In the genomic region with DNA sequence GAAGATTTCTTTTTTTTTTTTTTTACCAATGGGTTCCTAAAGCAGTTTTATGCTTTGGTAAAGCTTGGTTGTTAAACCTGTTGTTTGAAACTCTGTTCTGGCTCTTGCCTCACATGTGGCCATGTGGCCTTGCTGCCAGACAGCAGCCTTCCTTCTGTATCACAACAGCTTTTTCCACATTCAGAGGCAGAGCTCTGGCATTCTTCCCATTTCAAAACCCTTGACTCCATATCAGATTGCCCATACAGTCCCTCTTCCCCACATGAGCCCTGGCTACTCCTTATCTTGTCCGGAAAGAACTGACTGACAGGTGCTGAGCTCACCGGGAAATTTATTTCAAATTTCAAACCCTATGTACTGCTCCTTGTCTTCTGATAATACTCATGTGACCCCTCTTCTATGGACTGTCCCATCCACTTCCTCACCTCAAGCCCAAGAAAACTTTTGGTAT, we compare ENCODE assay signal across 1 cellular context.
A peak's percentile ranks its signal among the peaks of the same experiment; 100 is the strongest.
TF ChIP-seq lines count a peak whose summit lies in the region.

No MANE protein-coding gene starts in this region.

TF ChIP-seq in K562, 482 proteins besides CTCF, POLR2A, EP300 and RAD21 (continued from another document and continues in another):
- TF ChIP-seq RBM14 (IDR thresholded peaks at IDR 0.05; ENCODE audit: borderline replicate concordance, insufficient read depth, low read depth, low read length) (no peak), MED1 (CRISPR knock-in tag; IDR thresholded peaks at IDR 0.05; ENCODE audit: borderline replicate concordance) (no peak), ZNF12 (CRISPR knock-in tag; IDR thresholded peaks at IDR 0.05) (no peak), HDAC2 (IDR thresholded peaks at IDR 0.05) (peak; percentile 78), NEUROD1 (IDR thresholded peaks at IDR 0.05; ENCODE audit: borderline replicate concordance, low read depth, low read length, partially characterized antibody) (no peak), ZFP30 (CRISPR knock-in tag; IDR thresholded peaks at IDR 0.05; ENCODE audit: borderline replicate concordance) (no peak), NFIX (CRISPR knock-in tag; IDR thresholded peaks at IDR 0.05; ENCODE audit: low read depth) (peak; percentile 54; the same call in 1 of the 2 replicates), TFE3 (CRISPR knock-in tag; IDR thresholded peaks at IDR 0.05) (peak; percentile 39; the same call in 1 of the 2 replicates), BRCA1 (IDR thresholded peaks at IDR 0.05) (no peak), BRCA1 (CRISPR knock-in tag; IDR thresholded peaks at IDR 0.05) (no peak), ZKSCAN1 (IDR thresholded peaks at IDR 0.05; ENCODE audit: low read depth, low read length) (no peak), NCOA2 (IDR thresholded peaks at IDR 0.05; ENCODE audit: partially characterized antibody in 2 of 2) (no peak), SRSF1 (IDR thresholded peaks at IDR 0.05; ENCODE audit: low read depth, low read length) (no peak), MEF2A (IDR thresholded peaks at IDR 0.05; ENCODE audit: control insufficient read depth, low read depth, low read length) (no peak), ZNF398 (CRISPR knock-in tag; IDR thresholded peaks at IDR 0.05) (0 out of 2 replicates have a peak, but pooled peaks have one; percentile 23), DACH1 (IDR thresholded peaks at IDR 0.05; ENCODE audit: partially characterized antibody) (no peak), CBX1 (IDR thresholded peaks at IDR 0.05; ENCODE audit: low read depth) (no peak), ZNF551 (CRISPR knock-in tag; IDR thresholded peaks at IDR 0.05) (no peak), TCFL5 (CRISPR knock-in tag; conservative IDR thresholded peaks at IDR 0.05) (peak; percentile 46; the same call in 1 of the 2 replicates), ZBTB8A (IDR thresholded peaks at IDR 0.05; ENCODE audit: partially characterized antibody) (no peak), GATAD2A (IDR thresholded peaks at IDR 0.05) (0 out of 2 replicates have a peak, but pooled peaks have one; percentile 46), ZBTB33 (CRISPR knock-in tag; IDR thresholded peaks at IDR 0.05) (no peak), NFYB (IDR thresholded peaks at IDR 0.05; ENCODE audit: extremely low read depth, insufficient read length) (no peak), ZNF695 (CRISPR knock-in tag; IDR thresholded peaks at IDR 0.05) (no peak), ARID3B (CRISPR knock-in tag; IDR thresholded peaks at IDR 0.05; ENCODE audit: borderline replicate concordance) (no peak), HSF4 (CRISPR knock-in tag; IDR thresholded peaks at IDR 0.05; ENCODE audit: borderline replicate concordance) (no peak)
- TF ChIP-seq, protein P1, sequence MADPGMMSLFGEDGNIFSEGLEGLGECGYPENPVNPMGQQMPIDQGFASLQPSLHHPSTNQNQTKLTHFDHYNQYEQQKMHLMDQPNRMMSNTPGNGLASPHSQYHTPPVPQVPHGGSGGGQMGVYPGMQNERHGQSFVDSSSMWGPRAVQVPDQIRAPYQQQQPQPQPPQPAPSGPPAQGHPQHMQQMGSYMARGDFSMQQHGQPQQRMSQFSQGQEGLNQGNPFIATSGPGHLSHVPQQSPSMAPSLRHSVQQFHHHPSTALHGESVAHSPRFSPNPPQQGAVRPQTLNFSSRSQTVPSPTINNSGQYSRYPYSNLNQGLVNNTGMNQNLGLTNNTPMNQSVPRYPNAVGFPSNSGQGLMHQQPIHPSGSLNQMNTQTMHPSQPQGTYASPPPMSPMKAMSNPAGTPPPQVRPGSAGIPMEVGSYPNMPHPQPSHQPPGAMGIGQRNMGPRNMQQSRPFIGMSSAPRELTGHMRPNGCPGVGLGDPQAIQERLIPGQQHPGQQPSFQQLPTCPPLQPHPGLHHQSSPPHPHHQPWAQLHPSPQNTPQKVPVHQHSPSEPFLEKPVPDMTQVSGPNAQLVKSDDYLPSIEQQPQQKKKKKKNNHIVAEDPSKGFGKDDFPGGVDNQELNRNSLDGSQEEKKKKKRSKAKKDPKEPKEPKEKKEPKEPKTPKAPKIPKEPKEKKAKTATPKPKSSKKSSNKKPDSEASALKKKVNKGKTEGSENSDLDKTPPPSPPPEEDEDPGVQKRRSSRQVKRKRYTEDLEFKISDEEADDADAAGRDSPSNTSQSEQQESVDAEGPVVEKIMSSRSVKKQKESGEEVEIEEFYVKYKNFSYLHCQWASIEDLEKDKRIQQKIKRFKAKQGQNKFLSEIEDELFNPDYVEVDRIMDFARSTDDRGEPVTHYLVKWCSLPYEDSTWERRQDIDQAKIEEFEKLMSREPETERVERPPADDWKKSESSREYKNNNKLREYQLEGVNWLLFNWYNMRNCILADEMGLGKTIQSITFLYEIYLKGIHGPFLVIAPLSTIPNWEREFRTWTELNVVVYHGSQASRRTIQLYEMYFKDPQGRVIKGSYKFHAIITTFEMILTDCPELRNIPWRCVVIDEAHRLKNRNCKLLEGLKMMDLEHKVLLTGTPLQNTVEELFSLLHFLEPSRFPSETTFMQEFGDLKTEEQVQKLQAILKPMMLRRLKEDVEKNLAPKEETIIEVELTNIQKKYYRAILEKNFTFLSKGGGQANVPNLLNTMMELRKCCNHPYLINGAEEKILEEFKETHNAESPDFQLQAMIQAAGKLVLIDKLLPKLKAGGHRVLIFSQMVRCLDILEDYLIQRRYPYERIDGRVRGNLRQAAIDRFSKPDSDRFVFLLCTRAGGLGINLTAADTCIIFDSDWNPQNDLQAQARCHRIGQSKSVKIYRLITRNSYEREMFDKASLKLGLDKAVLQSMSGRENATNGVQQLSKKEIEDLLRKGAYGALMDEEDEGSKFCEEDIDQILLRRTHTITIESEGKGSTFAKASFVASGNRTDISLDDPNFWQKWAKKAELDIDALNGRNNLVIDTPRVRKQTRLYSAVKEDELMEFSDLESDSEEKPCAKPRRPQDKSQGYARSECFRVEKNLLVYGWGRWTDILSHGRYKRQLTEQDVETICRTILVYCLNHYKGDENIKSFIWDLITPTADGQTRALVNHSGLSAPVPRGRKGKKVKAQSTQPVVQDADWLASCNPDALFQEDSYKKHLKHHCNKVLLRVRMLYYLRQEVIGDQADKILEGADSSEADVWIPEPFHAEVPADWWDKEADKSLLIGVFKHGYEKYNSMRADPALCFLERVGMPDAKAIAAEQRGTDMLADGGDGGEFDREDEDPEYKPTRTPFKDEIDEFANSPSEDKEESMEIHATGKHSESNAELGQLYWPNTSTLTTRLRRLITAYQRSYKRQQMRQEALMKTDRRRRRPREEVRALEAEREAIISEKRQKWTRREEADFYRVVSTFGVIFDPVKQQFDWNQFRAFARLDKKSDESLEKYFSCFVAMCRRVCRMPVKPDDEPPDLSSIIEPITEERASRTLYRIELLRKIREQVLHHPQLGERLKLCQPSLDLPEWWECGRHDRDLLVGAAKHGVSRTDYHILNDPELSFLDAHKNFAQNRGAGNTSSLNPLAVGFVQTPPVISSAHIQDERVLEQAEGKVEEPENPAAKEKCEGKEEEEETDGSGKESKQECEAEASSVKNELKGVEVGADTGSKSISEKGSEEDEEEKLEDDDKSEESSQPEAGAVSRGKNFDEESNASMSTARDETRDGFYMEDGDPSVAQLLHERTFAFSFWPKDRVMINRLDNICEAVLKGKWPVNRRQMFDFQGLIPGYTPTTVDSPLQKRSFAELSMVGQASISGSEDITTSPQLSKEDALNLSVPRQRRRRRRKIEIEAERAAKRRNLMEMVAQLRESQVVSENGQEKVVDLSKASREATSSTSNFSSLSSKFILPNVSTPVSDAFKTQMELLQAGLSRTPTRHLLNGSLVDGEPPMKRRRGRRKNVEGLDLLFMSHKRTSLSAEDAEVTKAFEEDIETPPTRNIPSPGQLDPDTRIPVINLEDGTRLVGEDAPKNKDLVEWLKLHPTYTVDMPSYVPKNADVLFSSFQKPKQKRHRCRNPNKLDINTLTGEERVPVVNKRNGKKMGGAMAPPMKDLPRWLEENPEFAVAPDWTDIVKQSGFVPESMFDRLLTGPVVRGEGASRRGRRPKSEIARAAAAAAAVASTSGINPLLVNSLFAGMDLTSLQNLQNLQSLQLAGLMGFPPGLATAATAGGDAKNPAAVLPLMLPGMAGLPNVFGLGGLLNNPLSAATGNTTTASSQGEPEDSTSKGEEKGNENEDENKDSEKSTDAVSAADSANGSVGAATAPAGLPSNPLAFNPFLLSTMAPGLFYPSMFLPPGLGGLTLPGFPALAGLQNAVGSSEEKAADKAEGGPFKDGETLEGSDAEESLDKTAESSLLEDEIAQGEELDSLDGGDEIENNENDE (IDR thresholded peaks at IDR 0.05; ENCODE audit: low read depth, low read length) = no peak
- TF ChIP-seq, protein P2, sequence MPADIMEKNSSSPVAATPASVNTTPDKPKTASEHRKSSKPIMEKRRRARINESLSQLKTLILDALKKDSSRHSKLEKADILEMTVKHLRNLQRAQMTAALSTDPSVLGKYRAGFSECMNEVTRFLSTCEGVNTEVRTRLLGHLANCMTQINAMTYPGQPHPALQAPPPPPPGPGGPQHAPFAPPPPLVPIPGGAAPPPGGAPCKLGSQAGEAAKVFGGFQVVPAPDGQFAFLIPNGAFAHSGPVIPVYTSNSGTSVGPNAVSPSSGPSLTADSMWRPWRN (IDR thresholded peaks at IDR 0.05; ENCODE audit: low read depth) = peak; percentile 61; the same call in 1 of the 2 replicates
- TF ChIP-seq, protein P3, sequence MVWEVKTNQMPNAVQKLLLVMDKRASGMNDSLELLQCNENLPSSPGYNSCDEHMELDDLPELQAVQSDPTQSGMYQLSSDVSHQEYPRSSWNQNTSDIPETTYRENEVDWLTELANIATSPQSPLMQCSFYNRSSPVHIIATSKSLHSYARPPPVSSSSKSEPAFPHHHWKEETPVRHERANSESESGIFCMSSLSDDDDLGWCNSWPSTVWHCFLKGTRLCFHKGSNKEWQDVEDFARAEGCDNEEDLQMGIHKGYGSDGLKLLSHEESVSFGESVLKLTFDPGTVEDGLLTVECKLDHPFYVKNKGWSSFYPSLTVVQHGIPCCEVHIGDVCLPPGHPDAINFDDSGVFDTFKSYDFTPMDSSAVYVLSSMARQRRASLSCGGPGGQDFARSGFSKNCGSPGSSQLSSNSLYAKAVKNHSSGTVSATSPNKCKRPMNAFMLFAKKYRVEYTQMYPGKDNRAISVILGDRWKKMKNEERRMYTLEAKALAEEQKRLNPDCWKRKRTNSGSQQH (CRISPR knock-in tag; IDR thresholded peaks at IDR 0.05) = no peak
- TF ChIP-seq, protein P4, sequence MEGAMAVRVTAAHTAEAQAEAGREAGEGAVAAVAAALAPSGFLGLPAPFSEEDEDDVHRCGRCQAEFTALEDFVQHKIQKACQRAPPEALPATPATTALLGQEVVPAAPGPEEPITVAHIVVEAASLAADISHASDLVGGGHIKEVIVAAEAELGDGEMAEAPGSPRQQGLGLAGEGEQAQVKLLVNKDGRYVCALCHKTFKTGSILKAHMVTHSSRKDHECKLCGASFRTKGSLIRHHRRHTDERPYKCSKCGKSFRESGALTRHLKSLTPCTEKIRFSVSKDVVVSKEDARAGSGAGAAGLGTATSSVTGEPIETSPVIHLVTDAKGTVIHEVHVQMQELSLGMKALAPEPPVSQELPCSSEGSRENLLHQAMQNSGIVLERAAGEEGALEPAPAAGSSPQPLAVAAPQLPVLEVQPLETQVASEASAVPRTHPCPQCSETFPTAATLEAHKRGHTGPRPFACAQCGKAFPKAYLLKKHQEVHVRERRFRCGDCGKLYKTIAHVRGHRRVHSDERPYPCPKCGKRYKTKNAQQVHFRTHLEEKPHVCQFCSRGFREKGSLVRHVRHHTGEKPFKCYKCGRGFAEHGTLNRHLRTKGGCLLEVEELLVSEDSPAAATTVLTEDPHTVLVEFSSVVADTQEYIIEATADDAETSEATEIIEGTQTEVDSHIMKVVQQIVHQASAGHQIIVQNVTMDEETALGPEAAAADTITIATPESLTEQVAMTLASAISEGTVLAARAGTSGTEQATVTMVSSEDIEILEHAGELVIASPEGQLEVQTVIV (CRISPR knock-in tag; IDR thresholded peaks at IDR 0.05; ENCODE audit: borderline replicate concordance) = no peak
